Comparison of ENCODE assay signal across 1 cellular context in the genomic region with DNA sequence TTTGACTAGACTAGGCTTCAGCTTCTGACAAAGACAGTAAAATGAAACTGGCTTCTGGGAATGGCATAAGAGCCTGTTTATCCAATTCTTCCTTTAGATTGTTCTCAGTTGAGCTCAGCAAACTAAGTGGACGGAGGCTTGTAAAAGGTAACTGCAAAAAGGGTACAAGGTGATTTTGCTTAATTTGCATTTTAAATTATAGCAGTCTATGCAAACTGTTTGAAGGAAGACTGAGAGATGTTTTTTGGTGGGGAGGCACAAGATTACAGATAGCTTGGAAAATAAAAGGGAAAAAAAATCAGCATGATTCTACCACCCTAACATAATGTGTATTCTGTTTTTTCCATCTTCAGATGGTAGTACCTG.
TF ChIP-seq lines count a peak whose summit lies in the region.

No MANE protein-coding gene starts in this region.

TF ChIP-seq in GM23338, 12 proteins besides CTCF, POLR2A, EP300 and RAD21 (continued from another document):
- TF ChIP-seq, protein P1, sequence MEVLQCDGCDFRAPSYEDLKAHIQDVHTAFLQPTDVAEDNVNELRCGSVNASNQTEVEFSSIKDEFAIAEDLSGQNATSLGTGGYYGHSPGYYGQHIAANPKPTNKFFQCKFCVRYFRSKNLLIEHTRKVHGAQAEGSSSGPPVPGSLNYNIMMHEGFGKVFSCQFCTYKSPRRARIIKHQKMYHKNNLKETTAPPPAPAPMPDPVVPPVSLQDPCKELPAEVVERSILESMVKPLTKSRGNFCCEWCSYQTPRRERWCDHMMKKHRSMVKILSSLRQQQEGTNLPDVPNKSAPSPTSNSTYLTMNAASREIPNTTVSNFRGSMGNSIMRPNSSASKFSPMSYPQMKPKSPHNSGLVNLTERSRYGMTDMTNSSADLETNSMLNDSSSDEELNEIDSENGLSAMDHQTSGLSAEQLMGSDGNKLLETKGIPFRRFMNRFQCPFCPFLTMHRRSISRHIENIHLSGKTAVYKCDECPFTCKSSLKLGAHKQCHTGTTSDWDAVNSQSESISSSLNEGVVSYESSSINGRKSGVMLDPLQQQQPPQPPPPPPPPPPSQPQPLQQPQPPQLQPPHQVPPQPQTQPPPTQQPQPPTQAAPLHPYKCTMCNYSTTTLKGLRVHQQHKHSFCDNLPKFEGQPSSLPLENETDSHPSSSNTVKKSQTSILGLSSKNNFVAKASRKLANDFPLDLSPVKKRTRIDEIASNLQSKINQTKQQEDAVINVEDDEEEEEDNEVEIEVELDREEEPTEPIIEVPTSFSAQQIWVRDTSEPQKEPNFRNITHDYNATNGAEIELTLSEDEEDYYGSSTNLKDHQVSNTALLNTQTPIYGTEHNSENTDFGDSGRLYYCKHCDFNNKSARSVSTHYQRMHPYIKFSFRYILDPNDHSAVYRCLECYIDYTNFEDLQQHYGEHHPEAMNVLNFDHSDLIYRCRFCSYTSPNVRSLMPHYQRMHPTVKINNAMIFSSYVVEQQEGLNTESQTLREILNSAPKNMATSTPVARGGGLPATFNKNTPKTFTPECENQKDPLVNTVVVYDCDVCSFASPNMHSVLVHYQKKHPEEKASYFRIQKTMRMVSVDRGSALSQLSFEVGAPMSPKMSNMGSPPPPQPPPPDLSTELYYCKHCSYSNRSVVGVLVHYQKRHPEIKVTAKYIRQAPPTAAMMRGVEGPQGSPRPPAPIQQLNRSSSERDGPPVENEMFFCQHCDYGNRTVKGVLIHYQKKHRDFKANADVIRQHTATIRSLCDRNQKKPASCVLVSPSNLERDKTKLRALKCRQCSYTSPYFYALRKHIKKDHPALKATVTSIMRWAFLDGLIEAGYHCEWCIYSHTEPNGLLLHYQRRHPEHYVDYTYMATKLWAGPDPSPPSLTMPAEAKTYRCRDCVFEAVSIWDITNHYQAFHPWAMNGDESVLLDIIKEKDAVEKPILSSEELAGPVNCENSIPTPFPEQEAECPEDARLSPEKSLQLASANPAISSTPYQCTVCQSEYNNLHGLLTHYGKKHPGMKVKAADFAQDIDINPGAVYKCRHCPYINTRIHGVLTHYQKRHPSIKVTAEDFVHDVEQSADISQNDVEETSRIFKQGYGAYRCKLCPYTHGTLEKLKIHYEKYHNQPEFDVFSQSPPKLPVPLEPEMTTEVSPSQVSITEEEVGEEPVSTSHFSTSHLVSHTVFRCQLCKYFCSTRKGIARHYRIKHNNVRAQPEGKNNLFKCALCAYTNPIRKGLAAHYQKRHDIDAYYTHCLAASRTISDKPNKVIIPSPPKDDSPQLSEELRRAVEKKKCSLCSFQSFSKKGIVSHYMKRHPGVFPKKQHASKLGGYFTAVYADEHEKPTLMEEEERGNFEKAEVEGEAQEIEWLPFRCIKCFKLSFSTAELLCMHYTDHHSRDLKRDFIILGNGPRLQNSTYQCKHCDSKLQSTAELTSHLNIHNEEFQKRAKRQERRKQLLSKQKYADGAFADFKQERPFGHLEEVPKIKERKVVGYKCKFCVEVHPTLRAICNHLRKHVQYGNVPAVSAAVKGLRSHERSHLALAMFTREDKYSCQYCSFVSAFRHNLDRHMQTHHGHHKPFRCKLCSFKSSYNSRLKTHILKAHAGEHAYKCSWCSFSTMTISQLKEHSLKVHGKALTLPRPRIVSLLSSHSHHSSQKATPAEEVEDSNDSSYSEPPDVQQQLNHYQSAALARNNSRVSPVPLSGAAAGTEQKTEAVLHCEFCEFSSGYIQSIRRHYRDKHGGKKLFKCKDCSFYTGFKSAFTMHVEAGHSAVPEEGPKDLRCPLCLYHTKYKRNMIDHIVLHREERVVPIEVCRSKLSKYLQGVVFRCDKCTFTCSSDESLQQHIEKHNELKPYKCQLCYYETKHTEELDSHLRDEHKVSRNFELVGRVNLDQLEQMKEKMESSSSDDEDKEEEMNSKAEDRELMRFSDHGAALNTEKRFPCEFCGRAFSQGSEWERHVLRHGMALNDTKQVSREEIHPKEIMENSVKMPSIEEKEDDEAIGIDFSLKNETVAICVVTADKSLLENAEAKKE (CRISPR knock-in tag; IDR thresholded peaks at IDR 0.05): no peak
- TF ChIP-seq EZH2 (IDR thresholded peaks at IDR 0.05; ENCODE audit: low read depth, unreplicated experiment) (no peak), STAT1 (IDR thresholded peaks at IDR 0.05; ENCODE audit: unreplicated experiment) (no peak), EZH2phosphoT487 (IDR thresholded peaks at IDR 0.05; ENCODE audit: unreplicated experiment) (no peak)
